Comparison of ENCODE assay signal across 9 cellular contexts in the genomic region with DNA sequence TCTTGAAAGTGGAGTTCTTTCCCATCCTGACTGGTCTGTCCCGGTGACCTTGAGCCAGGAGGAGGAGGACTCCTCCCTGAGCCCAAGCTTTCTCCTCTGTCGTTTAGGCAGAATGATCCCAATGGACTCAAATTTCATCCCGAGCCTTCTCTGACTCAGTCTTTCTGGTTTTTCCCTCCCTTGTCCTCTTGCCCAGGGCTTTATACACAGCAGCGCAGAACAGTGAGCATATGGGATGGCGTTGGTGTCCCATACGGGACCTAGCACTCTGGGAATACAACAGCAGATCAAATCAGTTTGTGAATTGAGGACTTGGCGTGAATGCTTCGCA. TPM values are rescaled to one million over a fixed set of nuclear protein-coding genes. Genes with fewer than 3 reads are reported as not detected.
DNase-seq lines count a peak whose midpoint lies in the region; ATAC-seq and TF ChIP-seq lines count a peak whose summit lies in the region.
"Had no signal": no experiment of that assay in that cellular context is flagged by ENCODE, and none has a peak within 500 bp of the region (broad histone marks: within the 10 kb centered on the region; RNA-seq: fewer than 3 reads in every experiment).

No MANE protein-coding gene starts in this region.

- H3K27ac ChIP-seq in skeletal muscle tissue (ENCODE audit: low read depth, low read length): peak overlapping the region; percentile 77

- no peaks in the 10 kb centered on the region for H3K9me3 ChIP-seq in skeletal muscle tissue (ENCODE audit: control insufficient read depth in 3 of 3, low read length in 3 of 3)

- TF ChIP-seq CTCF in foreskin fibroblast (IDR thresholded peaks at IDR 0.05; ENCODE audit: low read depth, low read length): no peak

- H3K9ac ChIP-seq in skeletal muscle tissue (ENCODE audit: low read depth in 1 of 3, low read length in 3 of 3): peak overlapping the region in 1 of 3 donors; percentile 33

- DNase-seq in EH (ENCODE audit: low read depth) (peak; percentile 81), foreskin fibroblast (peak; percentile 80 to 90), epidermal melanocyte (ENCODE audit: insufficient read length, low spot score) (no peak), SW480 (ENCODE audit: low spot score) (no peak), KG1 (lab: John Stamatoyannopoulos, UW) (no peak)
- DNase-seq: NCI-H510A had no signal

- H3K4me3 ChIP-seq in foreskin fibroblast (ENCODE audit: low read depth in 1 of 2, low read length in 2 of 2): peak overlapping the region; percentile 69 to 84
- no peak overlapping the region for H3K4me3 ChIP-seq in skeletal muscle tissue (ENCODE audit: low read length in 3 of 3)

- peak; percentile 23 for ATAC-seq in SK-N-SH treated with all-trans-retinoic acid at 6 μM for 48 hours
- no peak for ATAC-seq in GM21447 (IDR thresholded peaks at IDR 0.05; ENCODE audit: unreplicated experiment)

- peaks cover 23 to 28% (median 23%) of the 10 kb centered on the region in 3 donors for H3K4me1 ChIP-seq in skeletal muscle tissue (ENCODE audit: control insufficient read depth in 3 of 3, insufficient read depth in 3 of 3, low read length in 3 of 3)

- H3K36me3 ChIP-seq in skeletal muscle tissue (ENCODE audit: control insufficient read depth in 3 of 3, insufficient read depth in 3 of 3, low read length in 3 of 3): no peaks in the 10 kb centered on the region

- H3K27me3 ChIP-seq in skeletal muscle tissue (ENCODE audit: control insufficient read depth in 3 of 3, insufficient read depth in 3 of 3, low read length in 3 of 3): peaks cover 20 to 46% (median 25%) of the 10 kb centered on the region in 3 donors

TF ChIP-seq in SK-N-SH treated with all-trans-retinoic acid at 6 μM for 48 hours, 23 proteins besides CTCF, POLR2A, EP300 and RAD21:
- TF ChIP-seq ZFP30 (CRISPR knock-in tag; IDR thresholded peaks at IDR 0.05) (no peak), SNAI2 (CRISPR knock-in tag; IDR thresholded peaks at IDR 0.05) (no peak), RARB (CRISPR knock-in tag; IDR thresholded peaks at IDR 0.05) (no peak), OSR1 (CRISPR knock-in tag; IDR thresholded peaks at IDR 0.05) (no peak), ZNF565 (CRISPR knock-in tag; conservative IDR thresholded peaks at IDR 0.05; ENCODE audit: low read depth) (no peak), PPARA (CRISPR knock-in tag; IDR thresholded peaks at IDR 0.05; ENCODE audit: borderline replicate concordance) (no peak), ESRRG (CRISPR knock-in tag; IDR thresholded peaks at IDR 0.05) (no peak), ISL1 (CRISPR knock-in tag; IDR thresholded peaks at IDR 0.05) (no peak), ZFP3 (CRISPR knock-in tag; IDR thresholded peaks at IDR 0.05) (no peak)
- TF ChIP-seq, protein P1, sequence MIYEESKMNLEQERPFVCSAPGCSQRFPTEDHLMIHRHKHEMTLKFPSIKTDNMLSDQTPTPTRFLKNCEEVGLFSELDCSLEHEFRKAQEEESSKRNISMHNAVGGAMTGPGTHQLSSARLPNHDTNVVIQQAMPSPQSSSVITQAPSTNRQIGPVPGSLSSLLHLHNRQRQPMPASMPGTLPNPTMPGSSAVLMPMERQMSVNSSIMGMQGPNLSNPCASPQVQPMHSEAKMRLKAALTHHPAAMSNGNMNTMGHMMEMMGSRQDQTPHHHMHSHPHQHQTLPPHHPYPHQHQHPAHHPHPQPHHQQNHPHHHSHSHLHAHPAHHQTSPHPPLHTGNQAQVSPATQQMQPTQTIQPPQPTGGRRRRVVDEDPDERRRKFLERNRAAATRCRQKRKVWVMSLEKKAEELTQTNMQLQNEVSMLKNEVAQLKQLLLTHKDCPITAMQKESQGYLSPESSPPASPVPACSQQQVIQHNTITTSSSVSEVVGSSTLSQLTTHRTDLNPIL (CRISPR knock-in tag; IDR thresholded peaks at IDR 0.05; ENCODE audit: low read depth): no peak
- TF ChIP-seq, protein P2, sequence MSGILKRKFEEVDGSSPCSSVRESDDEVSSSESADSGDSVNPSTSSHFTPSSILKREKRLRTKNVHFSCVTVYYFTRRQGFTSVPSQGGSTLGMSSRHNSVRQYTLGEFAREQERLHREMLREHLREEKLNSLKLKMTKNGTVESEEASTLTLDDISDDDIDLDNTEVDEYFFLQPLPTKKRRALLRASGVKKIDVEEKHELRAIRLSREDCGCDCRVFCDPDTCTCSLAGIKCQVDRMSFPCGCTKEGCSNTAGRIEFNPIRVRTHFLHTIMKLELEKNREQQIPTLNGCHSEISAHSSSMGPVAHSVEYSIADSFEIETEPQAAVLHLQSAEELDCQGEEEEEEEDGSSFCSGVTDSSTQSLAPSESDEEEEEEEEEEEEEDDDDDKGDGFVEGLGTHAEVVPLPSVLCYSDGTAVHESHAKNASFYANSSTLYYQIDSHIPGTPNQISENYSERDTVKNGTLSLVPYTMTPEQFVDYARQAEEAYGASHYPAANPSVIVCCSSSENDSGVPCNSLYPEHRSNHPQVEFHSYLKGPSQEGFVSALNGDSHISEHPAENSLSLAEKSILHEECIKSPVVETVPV (CRISPR knock-in tag; IDR thresholded peaks at IDR 0.05): no peak
- TF ChIP-seq, protein P3, sequence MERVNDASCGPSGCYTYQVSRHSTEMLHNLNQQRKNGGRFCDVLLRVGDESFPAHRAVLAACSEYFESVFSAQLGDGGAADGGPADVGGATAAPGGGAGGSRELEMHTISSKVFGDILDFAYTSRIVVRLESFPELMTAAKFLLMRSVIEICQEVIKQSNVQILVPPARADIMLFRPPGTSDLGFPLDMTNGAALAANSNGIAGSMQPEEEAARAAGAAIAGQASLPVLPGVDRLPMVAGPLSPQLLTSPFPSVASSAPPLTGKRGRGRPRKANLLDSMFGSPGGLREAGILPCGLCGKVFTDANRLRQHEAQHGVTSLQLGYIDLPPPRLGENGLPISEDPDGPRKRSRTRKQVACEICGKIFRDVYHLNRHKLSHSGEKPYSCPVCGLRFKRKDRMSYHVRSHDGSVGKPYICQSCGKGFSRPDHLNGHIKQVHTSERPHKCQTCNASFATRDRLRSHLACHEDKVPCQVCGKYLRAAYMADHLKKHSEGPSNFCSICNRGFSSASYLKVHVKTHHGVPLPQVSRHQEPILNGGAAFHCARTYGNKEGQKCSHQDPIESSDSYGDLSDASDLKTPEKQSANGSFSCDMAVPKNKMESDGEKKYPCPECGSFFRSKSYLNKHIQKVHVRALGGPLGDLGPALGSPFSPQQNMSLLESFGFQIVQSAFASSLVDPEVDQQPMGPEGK (CRISPR knock-in tag; IDR thresholded peaks at IDR 0.05; ENCODE audit: borderline replicate concordance): no peak
TF ChIP-seq in SK-N-SH treated with all-trans-retinoic acid at 6 μM for 48 hours: peak in this region for 0.

RNA-seq across cellular contexts. Expression of a gene that starts 0.9 kb away (rescaled TPM):
- 9.4 TPM for total RNA-seq in skeletal muscle tissue

Comparison
In these comparisons a context has a peak if more than half of its experiments do, and no peak if none do; other contexts are left out.
1. DNase-seq: peak in EH (single experiment) and foreskin fibroblast (2 of 2); none in epidermal melanocyte (single experiment), SW480 (single experiment) and KG1 (single experiment).
2. H3K4me3 ChIP-seq: peak in foreskin fibroblast (2 of 2); none in skeletal muscle tissue (0 of 3).